In the genomic region with DNA sequence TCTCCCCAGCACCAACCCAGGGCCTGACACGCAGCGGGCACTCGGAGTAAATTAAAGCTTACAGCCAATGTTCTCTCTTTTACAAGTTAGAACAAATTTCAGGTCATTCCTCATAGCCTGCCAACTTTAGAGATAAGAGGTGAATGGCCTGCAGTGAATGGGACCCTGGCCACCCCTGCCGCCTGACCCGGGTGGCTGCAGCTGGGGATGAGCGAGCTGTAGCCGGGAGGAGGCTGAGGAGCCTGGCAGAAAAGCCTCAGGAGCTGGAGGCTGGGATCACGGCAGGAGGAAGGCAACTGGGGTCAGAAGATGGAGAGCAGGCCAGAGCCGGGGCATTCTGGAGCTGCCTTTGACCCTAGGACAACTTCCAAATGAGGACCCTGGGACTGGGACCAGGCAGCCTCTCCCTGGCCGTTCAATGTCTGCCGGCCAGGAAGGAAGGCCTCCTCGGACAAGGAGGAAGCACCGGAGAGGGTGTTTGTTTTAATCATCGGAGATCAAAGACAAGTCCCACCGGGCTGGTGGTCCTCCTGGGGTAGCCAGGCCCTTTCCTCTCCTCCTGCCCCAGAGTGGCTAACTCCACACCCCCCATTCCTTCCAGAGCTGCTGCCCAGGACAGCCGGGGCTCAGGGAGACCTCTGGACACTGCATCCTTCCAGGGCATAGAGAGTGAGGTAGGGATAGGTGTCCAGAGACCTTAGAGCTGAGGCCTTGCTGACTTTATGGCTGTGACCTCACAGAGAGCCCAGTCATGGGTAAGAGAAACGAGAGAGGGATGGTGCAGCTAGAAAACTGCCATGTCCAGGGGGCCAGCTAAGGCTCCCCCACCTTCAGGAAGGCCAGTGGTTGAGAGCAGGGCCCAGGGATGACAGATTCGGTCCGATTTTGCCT, we compare ENCODE assay signal across 17 cellular contexts.
"Had no signal": no experiment of that assay in that cellular context is flagged by ENCODE, and none has a peak within 500 bp of the region (broad histone marks: within the 10 kb centered on the region; RNA-seq: fewer than 3 reads in every experiment).

No MANE protein-coding gene starts in this region.

- DNase-seq: activated CD4-positive, CD25-positive, alpha-beta regulatory T cell treated with anti-CD3 and anti-CD28 coated beads, Interleukin-2, amount 50 U/mL, for 72 hours; activated naive CD4-positive, alpha-beta T cell treated with anti-CD3 and anti-CD28 coated beads, Interleukin-2, amount 10 ng/mL, durations not matched to agents 7 days and 5 days; activated T-cell treated with anti-CD3 and anti-CD28 coated beads, Interleukin-2, amount 50 U/mL, for 1 hour; colonic mucosa; effector CD4-positive, alpha-beta T cell; midbrain; stimulated activated CD4-positive, alpha-beta T cell treated with anti-CD3 and anti-CD28 coated beads, Interleukin-4, amount 100 ng/mL, for 4 hours; stimulated activated CD8-positive, alpha-beta memory T cell treated with anti-CD3 and anti-CD28 coated beads, Interleukin-4, amount 100 ng/mL, for 48 hours; stimulated activated naive CD8-positive, alpha-beta T cell treated with anti-CD3 and anti-CD28 coated beads, Interleukin-15, Interleukin-2, amounts not matched to agents 100 U/mL and 50 U/mL, for 24 hours; T-helper 1 cell; T1000 had no signal

- H3K27me3 ChIP-seq: colonic mucosa, pancreas had no signal

- H3K36me3 ChIP-seq: colonic mucosa, esophagus muscularis mucosa, pancreas had no signal

- H3K9me3 ChIP-seq: colonic mucosa, esophagus muscularis mucosa, pancreas had no signal

- H3K27ac ChIP-seq: colonic mucosa, esophagus muscularis mucosa, pancreas, SK-N-MC, skin epidermis had no signal

- FAIRE-seq: astrocyte, islet of Langerhans, pancreas had no signal

- H3K4me1 ChIP-seq: colonic mucosa, pancreas had no signal

- H3K4me3 ChIP-seq: colonic mucosa, esophagus muscularis mucosa, pancreas, SK-N-MC, skin epidermis had no signal

- ATAC-seq: stimulated activated naive CD8-positive, alpha-beta T cell treated with anti-CD3 and anti-CD28 coated beads, Interleukin-15, Interleukin-2, amounts not matched to agents 100 U/mL and 50 U/mL, for 24 hours had no signal
